In genomic region chr18:10289265-10289664, GRCh38 we compare ENCODE assay signal across 23 cellular contexts.
"Had no signal": no experiment of that assay in that cellular context is flagged by ENCODE, and none has a peak within 500 bp of the region (broad histone marks: within the 10 kb centered on the region; RNA-seq: fewer than 3 reads in every experiment).

No MANE protein-coding gene starts in this region.

- H3K36me3 Mint-ChIP-seq: naive thymus-derived CD4-positive, alpha-beta T cell had no signal

- H3K27ac ChIP-seq: coronary artery, foreskin keratinocyte, gastroesophageal sphincter, hepatocyte, prostate gland, right atrium auricular region, sigmoid colon, thoracic aorta, tibial nerve, uterus had no signal

- H3K27me3 Mint-ChIP-seq: stimulated activated memory B cell treated with anti-CD40 and anti-IgM and Interleukin-4, amounts not matched to agents 10 μg/mL and 1 μg/mL and 100 μg/mL, for 72 hours had no signal

- ATAC-seq: foreskin keratinocyte; gastroesophageal sphincter; heart left ventricle; stimulated activated memory B cell treated with anti-CD40 and anti-IgM and Interleukin-4, amounts not matched to agents 10 μg/mL and 1 μg/mL and 100 μg/mL, for 72 hours; stimulated activated naive CD8-positive, alpha-beta T cell treated with anti-CD3 and anti-CD28 coated beads, Interleukin-15, Interleukin-2, amounts not matched to agents 100 U/mL and 50 U/mL, for 24 hours had no signal

- H3K4me2 ChIP-seq: hepatocyte had no signal

- H2AFZ ChIP-seq: hepatocyte had no signal

- H3K4me1 ChIP-seq: foreskin keratinocyte, gastroesophageal sphincter, prostate gland, right atrium auricular region, sigmoid colon, uterus had no signal

- H3K27me3 ChIP-seq: foreskin keratinocyte, gastroesophageal sphincter, heart left ventricle, hepatocyte, left lung, right atrium auricular region, sigmoid colon, spleen, tibial nerve, upper lobe of left lung, uterus had no signal

- H3K4me3 ChIP-seq: coronary artery, gastroesophageal sphincter, heart left ventricle, hepatocyte, left lung, prostate gland, right atrium auricular region, sigmoid colon, skin epidermis, spleen, thoracic aorta, tibial nerve, upper lobe of left lung, uterus had no signal

- H3K79me2 ChIP-seq: hepatocyte had no signal

- DNase-seq: effector CD4-positive, alpha-beta T cell; foreskin keratinocyte; heart left ventricle; kidney; left lung; mesendoderm; naive thymus-derived CD4-positive, alpha-beta T cell; sigmoid colon; spleen; stimulated activated CD4-positive, alpha-beta T cell treated with anti-CD3 and anti-CD28 coated beads, Interleukin-4, amount 100 ng/mL, for 4 hours; stimulated activated naive CD8-positive, alpha-beta T cell treated with anti-CD3 and anti-CD28 coated beads, Interleukin-15, Interleukin-2, amounts not matched to agents 100 U/mL and 50 U/mL, for 24 hours; upper lobe of left lung; uterus had no signal

- H3K4me3 Mint-ChIP-seq: naive thymus-derived CD4-positive, alpha-beta T cell; nephron; stimulated activated memory B cell treated with anti-CD40 and anti-IgM and Interleukin-4, amounts not matched to agents 10 μg/mL and 1 μg/mL and 100 μg/mL, for 72 hours had no signal

- H3K27ac Mint-ChIP-seq: naive thymus-derived CD4-positive, alpha-beta T cell; stimulated activated memory B cell treated with anti-CD40 and anti-IgM and Interleukin-4, amounts not matched to agents 10 μg/mL and 1 μg/mL and 100 μg/mL, for 72 hours had no signal

- H3K9me3 ChIP-seq: left lung, prostate gland, right atrium auricular region, thoracic aorta, upper lobe of left lung, uterus had no signal

- H3K36me3 ChIP-seq: gastroesophageal sphincter, heart left ventricle, left lung, prostate gland, right atrium auricular region, sigmoid colon, spleen, thoracic aorta, tibial nerve, upper lobe of left lung, uterus had no signal
